ENCODE assay signal across 1 cellular context in genomic region chr5:170067152-170067551, GRCh38.
TF ChIP-seq lines count a peak whose summit lies in the region.

No MANE protein-coding gene starts in this region.

TF ChIP-seq in HepG2, 621 proteins besides CTCF, POLR2A, EP300 and RAD21 (continued from another document):
- TF ChIP-seq ZNF7 (CRISPR knock-in tag; IDR thresholded peaks at IDR 0.05): no peak
- TF ChIP-seq SIX1 (CRISPR knock-in tag; IDR thresholded peaks at IDR 0.05; ENCODE audit: borderline replicate concordance): no peak
- TF ChIP-seq THAP7 (CRISPR knock-in tag; IDR thresholded peaks at IDR 0.05): no peak
- TF ChIP-seq, protein P1, sequence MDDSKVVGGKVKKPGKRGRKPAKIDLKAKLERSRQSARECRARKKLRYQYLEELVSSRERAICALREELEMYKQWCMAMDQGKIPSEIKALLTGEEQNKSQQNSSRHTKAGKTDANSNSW (CRISPR knock-in tag; IDR thresholded peaks at IDR 0.05; ENCODE audit: borderline replicate concordance): no peak
- no peak for TF ChIP-seq TAF15 (IDR thresholded peaks at IDR 0.05; ENCODE audit: low read depth, low read length, poor library complexity, severe bottlenecking)
